ENCODE assay signal across 31 cellular contexts in genomic region chr15:80028937-80029336, GRCh38. TPM values are rescaled to one million over a fixed set of nuclear protein-coding genes. Genes with fewer than 3 reads are reported as not detected.
"Had no signal": no experiment of that assay in that cellular context is flagged by ENCODE, and none has a peak within 500 bp of the region (broad histone marks: within the 10 kb centered on the region; RNA-seq: fewer than 3 reads in every experiment).

No MANE protein-coding gene starts in this region.

- H2AFZ ChIP-seq: hepatocyte had no signal

- H3K27me3 ChIP-seq: hepatocyte, left lung, pancreas, spleen, suprapubic skin, upper lobe of right lung had no signal

- H3K4me3 Mint-ChIP-seq: immature natural killer cell; naive thymus-derived CD4-positive, alpha-beta T cell; natural killer cell treated with Interleukin-12 subunit alpha and Interleukin-12 subunit beta and Interleukin-15 and Interleukin-18, amount 100 ng/mL, for 72 hours; stimulated activated effector memory CD8-positive, alpha-beta T cell treated with anti-CD3 and anti-CD28 coated beads, Interleukin-12 subunit alpha, Interleukin-12 subunit beta, amount 100 ng/mL, for 72 hours; stimulated activated naive CD8-positive, alpha-beta T cell treated with anti-CD3 and anti-CD28 coated beads, Interleukin-15, Interleukin-2, amounts not matched to agents 100 ng/mL and 50 ng/mL, for 24 hours had no signal

- H3K27ac ChIP-seq: hepatocyte, left lung, lower lobe of right lung, pancreas, prostate gland, spleen, suprapubic skin, thoracic aorta, tibial artery, upper lobe of right lung had no signal

- H3K9me3 Mint-ChIP-seq: immature natural killer cell; stimulated activated effector memory CD8-positive, alpha-beta T cell treated with anti-CD3 and anti-CD28 coated beads, Interleukin-12 subunit alpha, Interleukin-12 subunit beta, amount 100 ng/mL, for 72 hours; stimulated activated naive CD8-positive, alpha-beta T cell treated with anti-CD3 and anti-CD28 coated beads, Interleukin-15, Interleukin-2, amounts not matched to agents 100 ng/mL and 50 ng/mL, for 24 hours had no signal

- H3K79me2 ChIP-seq: hepatocyte had no signal

- H3K4me1 ChIP-seq: pancreas, prostate gland had no signal

- DNase-seq: immature natural killer cell; kidney; left colon; left lung; lower lobe of right lung; mammary epithelial cell; mesenchymal stem cell; midbrain; mucosa of descending colon; naive thymus-derived CD4-positive, alpha-beta T cell; pancreas; posterior cingulate gyrus; retina; right cardiac atrium; small intestine; spleen; stimulated activated CD4-positive, alpha-beta T cell treated with anti-CD3 and anti-CD28 coated beads, Interleukin-4, amount 100 ng/mL, for 24 hours; stimulated activated naive CD4-positive, alpha-beta T cell; tibial artery; trophoblast cell; upper lobe of right lung had no signal

- H3K4me3 ChIP-seq: hepatocyte, left lung, lower lobe of right lung, mucosa of descending colon, pancreas, prostate gland, spleen, suprapubic skin, thoracic aorta, tibial artery, upper lobe of right lung had no signal

- H3K36me3 ChIP-seq: left lung, lower lobe of right lung, pancreas, prostate gland, spleen, suprapubic skin, thoracic aorta, tibial artery, upper lobe of right lung had no signal

- H3K9me3 ChIP-seq: left lung, lower lobe of right lung, mucosa of descending colon, pancreas, prostate gland, spleen, suprapubic skin, thoracic aorta, tibial artery, upper lobe of right lung had no signal

- H3K36me3 Mint-ChIP-seq: immature natural killer cell; natural killer cell treated with Interleukin-12 subunit alpha and Interleukin-12 subunit beta and Interleukin-15 and Interleukin-18, amount 100 ng/mL, for 72 hours; stimulated activated effector memory CD8-positive, alpha-beta T cell treated with anti-CD3 and anti-CD28 coated beads, Interleukin-12 subunit alpha, Interleukin-12 subunit beta, amount 100 ng/mL, for 72 hours had no signal

- H3K4me2 ChIP-seq: hepatocyte had no signal

- H3K27ac Mint-ChIP-seq: immature natural killer cell; naive thymus-derived CD4-positive, alpha-beta T cell; natural killer cell treated with Interleukin-12 subunit alpha and Interleukin-12 subunit beta and Interleukin-15 and Interleukin-18, amount 100 ng/mL, for 72 hours; stimulated activated effector memory CD8-positive, alpha-beta T cell treated with anti-CD3 and anti-CD28 coated beads, Interleukin-12 subunit alpha, Interleukin-12 subunit beta, amount 100 ng/mL, for 72 hours; stimulated activated naive CD8-positive, alpha-beta T cell treated with anti-CD3 and anti-CD28 coated beads, Interleukin-15, Interleukin-2, amounts not matched to agents 100 ng/mL and 50 ng/mL, for 24 hours had no signal

- H3K27me3 Mint-ChIP-seq: naive thymus-derived CD4-positive, alpha-beta T cell; stimulated activated naive CD8-positive, alpha-beta T cell treated with anti-CD3 and anti-CD28 coated beads, Interleukin-15, Interleukin-2, amounts not matched to agents 100 ng/mL and 50 ng/mL, for 24 hours had no signal

- ATAC-seq: left colon; left lung; lower lobe of right lung; mucosa of descending colon; naive thymus-derived CD4-positive, alpha-beta T cell; natural killer cell treated with Interleukin-12 subunit alpha and Interleukin-12 subunit beta and Interleukin-15 and Interleukin-18, amount 100 ng/mL, for 72 hours; pancreas; right cardiac atrium; sciatic nerve; stimulated activated effector memory CD8-positive, alpha-beta T cell treated with anti-CD3 and anti-CD28 coated beads, Interleukin-12 subunit alpha, Interleukin-12 subunit beta, amount 100 ng/mL, for 72 hours; upper lobe of right lung had no signal

RNA-seq across cellular contexts. Expression of gene BCL2A1, which starts 57.9 kb away (rescaled TPM):
- total RNA-seq: myocyte had no signal
- polyA plus RNA-seq: neural cell had no signal
